In genomic region chr5:85320495-85320894, GRCh38 we compare ENCODE assay signal across 21 cellular contexts.
DNase-seq lines count a peak whose midpoint lies in the region; ATAC-seq, FAIRE-seq and TF ChIP-seq lines count a peak whose summit lies in the region.
"Had no signal": no experiment of that assay in that cellular context is flagged by ENCODE, and none has a peak within 500 bp of the region (broad histone marks: within the 10 kb centered on the region; RNA-seq: fewer than 3 reads in every experiment).

No MANE protein-coding gene starts in this region.

- H3K9ac ChIP-seq in endodermal cell (ENCODE audit: extremely low read depth, low read length, poor library complexity, severe bottlenecking): no peak overlapping the region
- H3K9ac ChIP-seq in keratinocyte (ENCODE audit: control insufficient read depth, extremely low read depth, insufficient read depth, low read length): no peak overlapping the region
- H3K9ac ChIP-seq: BLaER1, GM23248, KMS-11 had no signal

- TF ChIP-seq CTCF in RWPE2 (IDR thresholded peaks at IDR 0.05; ENCODE audit: poor library complexity, severe bottlenecking) (no peak), endodermal cell (conservative IDR thresholded peaks at IDR 0.05) (no peak), keratinocyte (optimal IDR thresholded peaks at IDR 0.05 in 1 of 3, IDR thresholded peaks at IDR 0.05 in 1 of 3, conservative IDR thresholded peaks at IDR 0.05 in 1 of 3; ENCODE audit: extremely low read depth in 1 of 3, insufficient read depth in 2 of 3, low read length in 3 of 3) (no peak)

- H3K36me3 ChIP-seq in RWPE2 (ENCODE audit: low read depth) (no peaks in the 10 kb centered on the region), endodermal cell (ENCODE audit: control insufficient read depth, insufficient read depth, low read length) (no peaks in the 10 kb centered on the region), keratinocyte (ENCODE audit: control insufficient read depth in 2 of 2, extremely low read depth in 1 of 2, insufficient read depth in 2 of 2, low read length in 2 of 2) (no peaks in the 10 kb centered on the region)
- H3K36me3 ChIP-seq: BLaER1 had no signal

- H3K27ac Mint-ChIP-seq in endodermal cell: no peak overlapping the region
- H3K27ac Mint-ChIP-seq in stimulated activated effector memory CD8-positive, alpha-beta T cell treated with anti-CD3 and anti-CD28 coated beads, Interleukin-12 subunit alpha, Interleukin-12 subunit beta, amount 100 ng/mL, for 72 hours: no peak overlapping the region
- H3K27ac Mint-ChIP-seq: CD4-positive, alpha-beta T cell had no signal

- 91 to 100% methylated on average over 3 to 6 of the region's 6 CpGs for WGBS in endodermal cell (ENCODE audit: insufficient coverage in 1 of 2, insufficient read length in 1 of 2), 2 experiments

- H3K36me3 Mint-ChIP-seq in endodermal cell (ENCODE audit: low read depth): no peaks in the 10 kb centered on the region
- H3K36me3 Mint-ChIP-seq in stimulated activated effector memory CD8-positive, alpha-beta T cell treated with anti-CD3 and anti-CD28 coated beads, Interleukin-12 subunit alpha, Interleukin-12 subunit beta, amount 100 ng/mL, for 72 hours: no peaks in the 10 kb centered on the region

- H3K27ac ChIP-seq in RWPE2 (ENCODE audit: poor library complexity, severe bottlenecking) (no peak overlapping the region), endodermal cell (ENCODE audit: low read depth, low read length) (no peak overlapping the region), keratinocyte (ENCODE audit: control insufficient read depth, insufficient read depth, low read length) (no peak overlapping the region)
- H3K27ac ChIP-seq: BLaER1, GM23248, KMS-11 had no signal

- DNase-seq in RWPE2 (ENCODE audit: low spot score) (no peak), endodermal cell (peak; percentile 49), keratinocyte (ENCODE audit: low read depth, low spot score) (no peak), NCI-H2196 treated with DMSO at 0.1 percent for 48 hours (lab: John Stamatoyannopoulos, UW; ENCODE audit: unreplicated experiment) (no peak), H4 (ENCODE audit: low spot score) (no peak)
- no peak for DNase-seq in stimulated activated effector memory CD8-positive, alpha-beta T cell treated with anti-CD3 and anti-CD28 coated beads, Interleukin-12 subunit alpha, Interleukin-12 subunit beta, amount 100 ng/mL, for 72 hours (ENCODE audit: low spot score in 2 of 2)
- no peak for DNase-seq in stimulated activated CD4-positive, alpha-beta T cell treated with anti-CD3 and anti-CD28 coated beads, Interleukin-4, amount 100 ng/mL, for 24 hours
- DNase-seq: CD4-positive, alpha-beta T cell; COR-L47; DMS79 treated with DMSO at 0.1 percent for 48 hours; GM23248; NCI-H1105 treated with DMSO at 0.1 percent for 48 hours; NCI-H2029 treated with DMSO at 0.1 percent for 48 hours; NCI-H345; NCI-H524 treated with DMSO at 0.1 percent for 48 hours; OCI-M1; Right ventricle myocardium superior had no signal

- H3K4me3 ChIP-seq in RWPE2 (ENCODE audit: severe bottlenecking): no peak overlapping the region
- no peak overlapping the region for H3K4me3 ChIP-seq in endodermal cell (ENCODE audit: low read length)
- no peak overlapping the region for H3K4me3 ChIP-seq in keratinocyte (ENCODE audit: control insufficient read depth in 2 of 3, extremely low read depth in 1 of 3, insufficient read depth in 2 of 3, low read depth in 1 of 3, low read length in 3 of 3)
- H3K4me3 ChIP-seq: BLaER1, GM12878, GM23248 had no signal

- peaks cover 3% of the 10 kb centered on the region for H3K27me3 ChIP-seq in RWPE2 (ENCODE audit: insufficient read depth, poor library complexity, severe bottlenecking)
- H3K27me3 ChIP-seq in endodermal cell (ENCODE audit: control insufficient read depth, insufficient read depth, low read length, poor library complexity, severe bottlenecking): no peaks in the 10 kb centered on the region
- H3K27me3 ChIP-seq in keratinocyte (ENCODE audit: control insufficient read depth, extremely low read depth, insufficient read depth, low read length): no peaks in the 10 kb centered on the region
- H3K27me3 ChIP-seq: BLaER1 had no signal

- no peaks in the 10 kb centered on the region for H3K4me1 Mint-ChIP-seq in endodermal cell
- H3K4me1 Mint-ChIP-seq in stimulated activated effector memory CD8-positive, alpha-beta T cell treated with anti-CD3 and anti-CD28 coated beads, Interleukin-12 subunit alpha, Interleukin-12 subunit beta, amount 100 ng/mL, for 72 hours: no peaks in the 10 kb centered on the region

- no peak overlapping the region for H3K4me3 Mint-ChIP-seq in endodermal cell
- H3K4me3 Mint-ChIP-seq in stimulated activated effector memory CD8-positive, alpha-beta T cell treated with anti-CD3 and anti-CD28 coated beads, Interleukin-12 subunit alpha, Interleukin-12 subunit beta, amount 100 ng/mL, for 72 hours: no peak overlapping the region
- H3K4me3 Mint-ChIP-seq: CD4-positive, alpha-beta T cell had no signal

- no peak for FAIRE-seq in keratinocyte (lab: Jason Lieb, UNC)
- FAIRE-seq: GM12878, HTR-8/SVneo had no signal

- H3K4me1 ChIP-seq in RWPE2 (ENCODE audit: insufficient read depth, poor library complexity, severe bottlenecking) (no peaks in the 10 kb centered on the region), endodermal cell (ENCODE audit: control insufficient read depth, insufficient read depth, low read length) (no peaks in the 10 kb centered on the region), keratinocyte (ENCODE audit: control insufficient read depth, extremely low read depth, insufficient read depth, low read length) (no peaks in the 10 kb centered on the region)

- no peaks in the 10 kb centered on the region for H3K79me2 ChIP-seq in keratinocyte (ENCODE audit: control insufficient read depth, insufficient read depth, low read length)

- no peaks in the 10 kb centered on the region for H3K9me3 ChIP-seq in RWPE2 (ENCODE audit: severe bottlenecking)
- H3K9me3 ChIP-seq in endodermal cell (ENCODE audit: control insufficient read depth, low read length): no peaks in the 10 kb centered on the region
- H3K9me3 ChIP-seq in keratinocyte (ENCODE audit: control insufficient read depth, low read depth, low read length): no peaks in the 10 kb centered on the region
- H3K9me3 ChIP-seq: BLaER1 had no signal

- H2AFZ ChIP-seq in keratinocyte (ENCODE audit: control insufficient read depth, low read length): peak overlapping the region; percentile 30
- H2AFZ ChIP-seq: GM23248 had no signal

- H3K27me3 Mint-ChIP-seq in endodermal cell (ENCODE audit: insufficient read depth): no peaks in the 10 kb centered on the region
- H3K27me3 Mint-ChIP-seq: CD4-positive, alpha-beta T cell had no signal

- peak; percentile 56; the same call in 1 of the 3 replicates for ATAC-seq in RWPE2 (ENCODE audit: low read depth)
- no peak for ATAC-seq in stimulated activated effector memory CD8-positive, alpha-beta T cell treated with anti-CD3 and anti-CD28 coated beads, Interleukin-12 subunit alpha, Interleukin-12 subunit beta, amount 100 ng/mL, for 72 hours
- ATAC-seq: GM12878 had no signal

- no peaks in the 10 kb centered on the region for H3K9me1 ChIP-seq in keratinocyte (ENCODE audit: control insufficient read depth, extremely low read depth, insufficient read depth, low read length)

- H3K4me2 ChIP-seq in keratinocyte (ENCODE audit: control insufficient read depth, extremely low read depth, insufficient read depth, low read depth, low read length): no peak overlapping the region
- H3K4me2 ChIP-seq: BLaER1, KMS-11 had no signal

- no peaks in the 10 kb centered on the region for H3K9me3 Mint-ChIP-seq in endodermal cell
- H3K9me3 Mint-ChIP-seq in stimulated activated effector memory CD8-positive, alpha-beta T cell treated with anti-CD3 and anti-CD28 coated beads, Interleukin-12 subunit alpha, Interleukin-12 subunit beta, amount 100 ng/mL, for 72 hours: peaks cover 3% of the 10 kb centered on the region

- H4K20me1 ChIP-seq in keratinocyte (ENCODE audit: control insufficient read depth, extremely low read depth, insufficient read depth, low read length): no peaks in the 10 kb centered on the region
- H4K20me1 ChIP-seq: BLaER1 had no signal

- dilution Hi-C loops in keratinocyte (cut with MboI; ENCODE audit: extremely low pct_ligation_motif_present, low sequenced_read_pairs): no loop called here
